In genomic region chr12:124878795-124879516, GRCh38 we compare ENCODE assay signal across 25 cellular contexts.
"Had no signal": no experiment of that assay in that cellular context is flagged by ENCODE, and none has a peak within 500 bp of the region (broad histone marks: within the 10 kb centered on the region; RNA-seq: fewer than 3 reads in every experiment).

No MANE protein-coding gene starts in this region.

- DNase-seq: activated B cell treated with CpG ODN at 0.5 μM for 24 hours; activated CD4-positive, alpha-beta memory T cell treated with anti-CD3 and anti-CD28 coated beads for 36 hours; activated CD4-positive, alpha-beta T cell treated with anti-CD3 and anti-CD28 coated beads for 4 hours; activated CD4-positive, alpha-beta T cell treated with anti-CD3 and anti-CD28 coated beads, Interleukin-2, amount 50 U/mL, for 1 hour; activated CD4-positive, CD25-positive, alpha-beta regulatory T cell treated with anti-CD3 and anti-CD28 coated beads, Interleukin-2, amount 50 U/mL, for 72 hours; activated CD8-positive, alpha-beta memory T cell treated with anti-CD3 and anti-CD28 coated beads for 24 hours; activated CD8-positive, alpha-beta memory T cell treated with anti-CD3 and anti-CD28 coated beads, Interleukin-2, amount 10 ng/mL, durations not matched to agents 7 days and 5 days; activated CD8-positive, alpha-beta memory T cell treated with anti-CD3 and anti-CD28 coated beads, Interleukin-2, amount 50 U/mL, for 48 hours; activated effector memory CD4-positive, alpha-beta T cell treated with Interleukin-2 at 50 U/mL for 16 hours; activated naive CD4-positive, alpha-beta T cell treated with anti-CD3 and anti-CD28 coated beads, Interleukin-2, amount 10 ng/mL, durations not matched to agents 7 days and 5 days; activated naive CD8-positive, alpha-beta T cell treated with anti-CD3 and anti-CD28 coated beads, Interleukin-2, amount 10 ng/mL, durations not matched to agents 7 days and 5 days; activated T-cell treated with anti-CD3 and anti-CD28 coated beads, Interleukin-2, amount 50 U/mL, for 48 hours; MG63; NCI-H1048; NCI-H1436; NCI-H1694; NCI-H524 treated with DMSO at 0.1 percent for 48 hours; T1000 had no signal

- H3K36me3 ChIP-seq: adrenal gland, breast epithelium, MG63, SJCRH30 had no signal

- H3K9me3 Mint-ChIP-seq: activated B cell treated with CpG ODN at 0.5 μM for 24 hours; activated CD4-positive, alpha-beta memory T cell treated with anti-CD3 and anti-CD28 coated beads for 36 hours; activated naive CD4-positive, alpha-beta T cell treated with anti-CD3 and anti-CD28 coated beads, Interleukin-2, amount 10 ng/mL, durations not matched to agents 7 days and 5 days; activated naive CD8-positive, alpha-beta T cell treated with anti-CD3 and anti-CD28 coated beads, Interleukin-2, amount 10 ng/mL, durations not matched to agents 7 days and 5 days had no signal

- H3K27ac ChIP-seq: adrenal gland, body of pancreas, breast epithelium, SJCRH30, SK-N-MC had no signal

- H3K27me3 ChIP-seq: adrenal gland, body of pancreas, breast epithelium, MG63, SJCRH30 had no signal

- H3K4me1 ChIP-seq: body of pancreas, breast epithelium had no signal

- H3K9me3 ChIP-seq: adrenal gland, body of pancreas, breast epithelium, MG63, SJCRH30 had no signal

- H3K4me3 Mint-ChIP-seq: activated B cell treated with CpG ODN at 0.5 μM for 24 hours; activated CD4-positive, alpha-beta memory T cell treated with anti-CD3 and anti-CD28 coated beads for 36 hours; activated CD8-positive, alpha-beta memory T cell treated with anti-CD3 and anti-CD28 coated beads, Interleukin-2, amount 10 ng/mL, durations not matched to agents 7 days and 5 days; activated naive CD4-positive, alpha-beta T cell treated with anti-CD3 and anti-CD28 coated beads, Interleukin-2, amount 10 ng/mL, durations not matched to agents 7 days and 5 days; activated naive CD8-positive, alpha-beta T cell treated with anti-CD3 and anti-CD28 coated beads, Interleukin-2, amount 10 ng/mL, durations not matched to agents 7 days and 5 days had no signal

- H3K4me3 ChIP-seq: adrenal gland, body of pancreas, breast epithelium, MG63, SJCRH30, SK-N-MC had no signal

- H3K27me3 Mint-ChIP-seq: activated B cell treated with CpG ODN at 0.5 μM for 24 hours; activated CD4-positive, alpha-beta memory T cell treated with anti-CD3 and anti-CD28 coated beads for 36 hours; activated CD8-positive, alpha-beta memory T cell treated with anti-CD3 and anti-CD28 coated beads, Interleukin-2, amount 10 ng/mL, durations not matched to agents 7 days and 5 days had no signal

- ATAC-seq: activated CD8-positive, alpha-beta memory T cell treated with anti-CD3 and anti-CD28 coated beads, Interleukin-2, amount 10 ng/mL, durations not matched to agents 7 days and 5 days; body of pancreas; Panc1 had no signal

- H3K36me3 Mint-ChIP-seq: activated CD4-positive, alpha-beta memory T cell treated with anti-CD3 and anti-CD28 coated beads for 36 hours; activated CD8-positive, alpha-beta memory T cell treated with anti-CD3 and anti-CD28 coated beads, Interleukin-2, amount 10 ng/mL, durations not matched to agents 7 days and 5 days; activated naive CD4-positive, alpha-beta T cell treated with anti-CD3 and anti-CD28 coated beads, Interleukin-2, amount 10 ng/mL, durations not matched to agents 7 days and 5 days; activated naive CD8-positive, alpha-beta T cell treated with anti-CD3 and anti-CD28 coated beads, Interleukin-2, amount 10 ng/mL, durations not matched to agents 7 days and 5 days had no signal

- FAIRE-seq: astrocyte had no signal

- H3K27ac Mint-ChIP-seq: activated B cell treated with CpG ODN at 0.5 μM for 24 hours; activated CD4-positive, alpha-beta memory T cell treated with anti-CD3 and anti-CD28 coated beads for 36 hours; activated CD8-positive, alpha-beta memory T cell treated with anti-CD3 and anti-CD28 coated beads, Interleukin-2, amount 10 ng/mL, durations not matched to agents 7 days and 5 days; activated naive CD4-positive, alpha-beta T cell treated with anti-CD3 and anti-CD28 coated beads, Interleukin-2, amount 10 ng/mL, durations not matched to agents 7 days and 5 days; activated naive CD8-positive, alpha-beta T cell treated with anti-CD3 and anti-CD28 coated beads, Interleukin-2, amount 10 ng/mL, durations not matched to agents 7 days and 5 days had no signal
